Comparison of ENCODE assay signal across 1 cellular context in the genomic region with DNA sequence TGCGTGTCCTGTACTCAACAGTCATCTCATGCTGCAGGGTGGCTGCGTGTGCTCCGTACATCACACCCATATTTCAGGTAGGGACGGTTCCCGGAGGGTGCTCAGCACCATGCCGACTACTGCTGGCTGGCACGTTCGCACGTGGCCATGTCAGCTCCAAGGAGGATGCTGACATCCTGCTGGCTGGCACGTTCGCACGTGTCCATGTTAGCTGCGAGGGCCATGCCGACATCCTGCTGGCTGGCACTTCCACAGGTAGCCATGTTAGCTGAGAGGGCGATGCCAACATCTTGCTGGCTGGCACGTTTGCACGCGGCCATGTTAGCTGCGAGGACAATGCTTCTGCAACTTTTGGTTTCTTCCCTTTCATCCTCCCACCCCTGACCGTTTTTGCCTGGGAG.
A peak's percentile ranks its signal among the peaks of the same experiment; 100 is the strongest.
TF ChIP-seq lines count a peak whose summit lies in the region.

No MANE protein-coding gene starts in this region.

TF ChIP-seq in K562, 482 proteins besides CTCF, POLR2A, EP300 and RAD21:
- TF ChIP-seq, protein P1, sequence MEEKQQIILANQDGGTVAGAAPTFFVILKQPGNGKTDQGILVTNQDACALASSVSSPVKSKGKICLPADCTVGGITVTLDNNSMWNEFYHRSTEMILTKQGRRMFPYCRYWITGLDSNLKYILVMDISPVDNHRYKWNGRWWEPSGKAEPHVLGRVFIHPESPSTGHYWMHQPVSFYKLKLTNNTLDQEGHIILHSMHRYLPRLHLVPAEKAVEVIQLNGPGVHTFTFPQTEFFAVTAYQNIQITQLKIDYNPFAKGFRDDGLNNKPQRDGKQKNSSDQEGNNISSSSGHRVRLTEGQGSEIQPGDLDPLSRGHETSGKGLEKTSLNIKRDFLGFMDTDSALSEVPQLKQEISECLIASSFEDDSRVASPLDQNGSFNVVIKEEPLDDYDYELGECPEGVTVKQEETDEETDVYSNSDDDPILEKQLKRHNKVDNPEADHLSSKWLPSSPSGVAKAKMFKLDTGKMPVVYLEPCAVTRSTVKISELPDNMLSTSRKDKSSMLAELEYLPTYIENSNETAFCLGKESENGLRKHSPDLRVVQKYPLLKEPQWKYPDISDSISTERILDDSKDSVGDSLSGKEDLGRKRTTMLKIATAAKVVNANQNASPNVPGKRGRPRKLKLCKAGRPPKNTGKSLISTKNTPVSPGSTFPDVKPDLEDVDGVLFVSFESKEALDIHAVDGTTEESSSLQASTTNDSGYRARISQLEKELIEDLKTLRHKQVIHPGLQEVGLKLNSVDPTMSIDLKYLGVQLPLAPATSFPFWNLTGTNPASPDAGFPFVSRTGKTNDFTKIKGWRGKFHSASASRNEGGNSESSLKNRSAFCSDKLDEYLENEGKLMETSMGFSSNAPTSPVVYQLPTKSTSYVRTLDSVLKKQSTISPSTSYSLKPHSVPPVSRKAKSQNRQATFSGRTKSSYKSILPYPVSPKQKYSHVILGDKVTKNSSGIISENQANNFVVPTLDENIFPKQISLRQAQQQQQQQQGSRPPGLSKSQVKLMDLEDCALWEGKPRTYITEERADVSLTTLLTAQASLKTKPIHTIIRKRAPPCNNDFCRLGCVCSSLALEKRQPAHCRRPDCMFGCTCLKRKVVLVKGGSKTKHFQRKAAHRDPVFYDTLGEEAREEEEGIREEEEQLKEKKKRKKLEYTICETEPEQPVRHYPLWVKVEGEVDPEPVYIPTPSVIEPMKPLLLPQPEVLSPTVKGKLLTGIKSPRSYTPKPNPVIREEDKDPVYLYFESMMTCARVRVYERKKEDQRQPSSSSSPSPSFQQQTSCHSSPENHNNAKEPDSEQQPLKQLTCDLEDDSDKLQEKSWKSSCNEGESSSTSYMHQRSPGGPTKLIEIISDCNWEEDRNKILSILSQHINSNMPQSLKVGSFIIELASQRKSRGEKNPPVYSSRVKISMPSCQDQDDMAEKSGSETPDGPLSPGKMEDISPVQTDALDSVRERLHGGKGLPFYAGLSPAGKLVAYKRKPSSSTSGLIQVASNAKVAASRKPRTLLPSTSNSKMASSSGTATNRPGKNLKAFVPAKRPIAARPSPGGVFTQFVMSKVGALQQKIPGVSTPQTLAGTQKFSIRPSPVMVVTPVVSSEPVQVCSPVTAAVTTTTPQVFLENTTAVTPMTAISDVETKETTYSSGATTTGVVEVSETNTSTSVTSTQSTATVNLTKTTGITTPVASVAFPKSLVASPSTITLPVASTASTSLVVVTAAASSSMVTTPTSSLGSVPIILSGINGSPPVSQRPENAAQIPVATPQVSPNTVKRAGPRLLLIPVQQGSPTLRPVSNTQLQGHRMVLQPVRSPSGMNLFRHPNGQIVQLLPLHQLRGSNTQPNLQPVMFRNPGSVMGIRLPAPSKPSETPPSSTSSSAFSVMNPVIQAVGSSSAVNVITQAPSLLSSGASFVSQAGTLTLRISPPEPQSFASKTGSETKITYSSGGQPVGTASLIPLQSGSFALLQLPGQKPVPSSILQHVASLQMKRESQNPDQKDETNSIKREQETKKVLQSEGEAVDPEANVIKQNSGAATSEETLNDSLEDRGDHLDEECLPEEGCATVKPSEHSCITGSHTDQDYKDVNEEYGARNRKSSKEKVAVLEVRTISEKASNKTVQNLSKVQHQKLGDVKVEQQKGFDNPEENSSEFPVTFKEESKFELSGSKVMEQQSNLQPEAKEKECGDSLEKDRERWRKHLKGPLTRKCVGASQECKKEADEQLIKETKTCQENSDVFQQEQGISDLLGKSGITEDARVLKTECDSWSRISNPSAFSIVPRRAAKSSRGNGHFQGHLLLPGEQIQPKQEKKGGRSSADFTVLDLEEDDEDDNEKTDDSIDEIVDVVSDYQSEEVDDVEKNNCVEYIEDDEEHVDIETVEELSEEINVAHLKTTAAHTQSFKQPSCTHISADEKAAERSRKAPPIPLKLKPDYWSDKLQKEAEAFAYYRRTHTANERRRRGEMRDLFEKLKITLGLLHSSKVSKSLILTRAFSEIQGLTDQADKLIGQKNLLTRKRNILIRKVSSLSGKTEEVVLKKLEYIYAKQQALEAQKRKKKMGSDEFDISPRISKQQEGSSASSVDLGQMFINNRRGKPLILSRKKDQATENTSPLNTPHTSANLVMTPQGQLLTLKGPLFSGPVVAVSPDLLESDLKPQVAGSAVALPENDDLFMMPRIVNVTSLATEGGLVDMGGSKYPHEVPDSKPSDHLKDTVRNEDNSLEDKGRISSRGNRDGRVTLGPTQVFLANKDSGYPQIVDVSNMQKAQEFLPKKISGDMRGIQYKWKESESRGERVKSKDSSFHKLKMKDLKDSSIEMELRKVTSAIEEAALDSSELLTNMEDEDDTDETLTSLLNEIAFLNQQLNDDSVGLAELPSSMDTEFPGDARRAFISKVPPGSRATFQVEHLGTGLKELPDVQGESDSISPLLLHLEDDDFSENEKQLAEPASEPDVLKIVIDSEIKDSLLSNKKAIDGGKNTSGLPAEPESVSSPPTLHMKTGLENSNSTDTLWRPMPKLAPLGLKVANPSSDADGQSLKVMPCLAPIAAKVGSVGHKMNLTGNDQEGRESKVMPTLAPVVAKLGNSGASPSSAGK (IDR thresholded peaks at IDR 0.05): peak; percentile 69; the same call in 1 of the 2 replicates
- no peak for TF ChIP-seq NFRKB (IDR thresholded peaks at IDR 0.05; ENCODE audit: low read depth)
- TF ChIP-seq IRF2 (CRISPR knock-in tag; IDR thresholded peaks at IDR 0.05): peak; percentile 54; the same call in 1 of the 2 replicates
- TF ChIP-seq SPI1 (IDR thresholded peaks at IDR 0.05; ENCODE audit: borderline replicate concordance, low read depth, low read length): no peak
- TF ChIP-seq FUS (optimal IDR thresholded peaks at IDR 0.05; ENCODE audit: low read depth, low read length): no peak
- no peak for TF ChIP-seq ZNF263 (CRISPR knock-in tag; IDR thresholded peaks at IDR 0.05; ENCODE audit: borderline replicate concordance)
- no peak for TF ChIP-seq BRD9 (IDR thresholded peaks at IDR 0.05; ENCODE audit: low read depth, partially characterized antibody)
- TF ChIP-seq, protein P2, sequence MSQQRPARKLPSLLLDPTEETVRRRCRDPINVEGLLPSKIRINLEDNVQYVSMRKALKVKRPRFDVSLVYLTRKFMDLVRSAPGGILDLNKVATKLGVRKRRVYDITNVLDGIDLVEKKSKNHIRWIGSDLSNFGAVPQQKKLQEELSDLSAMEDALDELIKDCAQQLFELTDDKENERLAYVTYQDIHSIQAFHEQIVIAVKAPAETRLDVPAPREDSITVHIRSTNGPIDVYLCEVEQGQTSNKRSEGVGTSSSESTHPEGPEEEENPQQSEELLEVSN (IDR thresholded peaks at IDR 0.05; ENCODE audit: borderline replicate concordance in 1 of 2, extremely low read depth in 1 of 2, insufficient read depth in 1 of 2, insufficient read length in 1 of 2, low read depth in 1 of 2, low read length in 1 of 2, poor library complexity in 1 of 2, severe bottlenecking in 1 of 2): peak; percentile 24 to 26
